1 cellular context compared by ENCODE assay signal in genomic region chr1:171441278-171441677, GRCh38.
TF ChIP-seq lines count a peak whose summit lies in the region.

No MANE protein-coding gene starts in this region.

TF ChIP-seq in HCT116, 20 proteins besides CTCF, POLR2A, EP300 and RAD21:
- TF ChIP-seq REST (IDR thresholded peaks at IDR 0.05; ENCODE audit: low read depth) (no peak), EZH2phosphoT487 (IDR thresholded peaks at IDR 0.05; ENCODE audit: borderline replicate concordance) (no peak), ELF1 (IDR thresholded peaks at IDR 0.05; ENCODE audit: borderline replicate concordance, low read depth) (no peak), EGR1 (IDR thresholded peaks at IDR 0.05; ENCODE audit: low read depth) (no peak), ATF3 (IDR thresholded peaks at IDR 0.05) (peak; percentile 74), POLR2AphosphoS5 (IDR thresholded peaks at IDR 0.05; ENCODE audit: low read depth, low read length) (no peak), SRF (IDR thresholded peaks at IDR 0.05; ENCODE audit: low read depth) (no peak), ZBTB33 (IDR thresholded peaks at IDR 0.05; ENCODE audit: extremely low read depth, insufficient replicate concordance, low read length) (no peak), EZH2 (IDR thresholded peaks at IDR 0.05) (no peak), SP1 (IDR thresholded peaks at IDR 0.05; ENCODE audit: low read depth) (peak; percentile 36), TCF7L2 (IDR thresholded peaks at IDR 0.05; ENCODE audit: borderline replicate concordance, extremely low read depth, insufficient read depth, insufficient read length) (no peak), ZNF274 (IDR thresholded peaks at IDR 0.05; ENCODE audit: low read depth, low read length) (no peak), FOSL1 (IDR thresholded peaks at IDR 0.05; ENCODE audit: low read depth) (peak; percentile 83), YY1 (IDR thresholded peaks at IDR 0.05; ENCODE audit: extremely low read depth, insufficient replicate concordance, low read depth, low read length) (no peak), CEBPB (IDR thresholded peaks at IDR 0.05; ENCODE audit: low read depth) (peak; percentile 59; the same call in 1 of the 2 replicates), CBX3 (IDR thresholded peaks at IDR 0.05; ENCODE audit: low read depth) (no peak), ZFX (IDR thresholded peaks at IDR 0.05) (no peak), JUND (IDR thresholded peaks at IDR 0.05) (peak; percentile 68)
TF ChIP-seq in HCT116: peak in this region for 5.
